In genomic region chr10:119206603-119207366, GRCh38 we compare ENCODE assay signal across 8 cellular contexts.
DNase-seq lines count a peak whose midpoint lies in the region; ATAC-seq and TF ChIP-seq lines count a peak whose summit lies in the region.

No MANE protein-coding gene starts in this region.

- peak; percentile 63 for ATAC-seq in GM21528 (IDR thresholded peaks at IDR 0.05; ENCODE audit: low FRiP score, unreplicated experiment)

- peak; percentile 82 for DNase-seq in ELF-1 (ENCODE audit: low read depth, low spot score)
- DNase-seq in HuH-7.5 (ENCODE audit: low spot score), result peak; percentile 55
- peak; percentile 41 to 79 (median 64) for DNase-seq in T-helper 2 cell
- no peak for DNase-seq in astrocyte of the cerebellum (ENCODE audit: low read depth)
- DNase-seq in hypothalamus (lab: John Stamatoyannopoulos, UW), result peak in 48 of 51 donors; percentile 19 to 88 (median 65)
- DNase-seq in retinal pigment epithelial cell (ENCODE audit: low read depth), result peak; percentile 38
- DNase-seq in NCI-H128 (lab: John Stamatoyannopoulos, UW; ENCODE audit: unreplicated experiment), result no peak

- TF ChIP-seq CTCF in astrocyte of the cerebellum (IDR thresholded peaks at IDR 0.05; ENCODE audit: low read depth, low read length, missing control alignments), result peak; percentile 55
- TF ChIP-seq CTCF in retinal pigment epithelial cell (conservative IDR thresholded peaks at IDR 0.05; ENCODE audit: low read depth, low read length), result peak; percentile 45

- in situ Hi-C loops in astrocyte of the cerebellum (cut with HindIII; ENCODE audit: low sequenced_read_pairs), result no loop called here

- peak overlapping the region; percentile 67 for H3K4me3 ChIP-seq in astrocyte of the cerebellum (ENCODE audit: low read depth, low read length)
- H3K4me3 ChIP-seq in retinal pigment epithelial cell (ENCODE audit: low read length), result peak overlapping the region; percentile 61

Comparison
In these comparisons a context has a peak if more than half of its experiments do, and no peak if none do; other contexts are left out.
1. DNase-seq: peak in ELF-1 (single experiment), HuH-7.5 (single experiment), T-helper 2 cell (5 of 5), hypothalamus (48 of 51) and retinal pigment epithelial cell (single experiment); none in astrocyte of the cerebellum (single experiment) and NCI-H128 (single experiment).